Comparison of ENCODE assay signal across 17 cellular contexts in genomic region chr10:52923520-52923919, GRCh38.
DNase-seq lines count a peak whose midpoint lies in the region; ATAC-seq, FAIRE-seq and TF ChIP-seq lines count a peak whose summit lies in the region.
"Had no signal": no experiment of that assay in that cellular context is flagged by ENCODE, and none has a peak within 500 bp of the region (broad histone marks: within the 10 kb centered on the region; RNA-seq: fewer than 3 reads in every experiment).

No MANE protein-coding gene starts in this region.

- intact Hi-C loops in PC-3 (cut with micrococcal nuclease): no loop called here

- H3K4me1 Mint-ChIP-seq in H9: peaks cover 40 to 48% of the 10 kb centered on the region in 2 experiments
- H3K4me1 Mint-ChIP-seq: B cell, CD14-positive monocyte, IgD-negative memory B cell had no signal

- H3K23ac ChIP-seq in H9 (ENCODE audit: insufficient read length, low read depth, low read length): no peak overlapping the region

- H3K27ac ChIP-seq in H9 (ENCODE audit: insufficient read length, low read depth, low read length) (no peak overlapping the region), PC-3 (ENCODE audit: low read length) (no peak overlapping the region), iPS-20b (ENCODE audit: low read length) (no peak overlapping the region)
- H3K27ac ChIP-seq: A549, Peyer's patch had no signal

- peak overlapping the region; percentile 8 for H3K4me2 ChIP-seq in H9 (ENCODE audit: insufficient read depth, insufficient read length, low read length)
- no peak overlapping the region for H3K4me2 ChIP-seq in PC-3 (ENCODE audit: low read length)
- H3K4me2 ChIP-seq: A549 had no signal

- no peaks in the 10 kb centered on the region for H3F3A ChIP-seq in PC-3 (ENCODE audit: low read length, unreplicated experiment)

- H3K9me3 ChIP-seq in H9 (ENCODE audit: control insufficient read depth, low read depth, low read length): no peaks in the 10 kb centered on the region
- no peaks in the 10 kb centered on the region for H3K9me3 ChIP-seq in PC-3 (ENCODE audit: low read length)
- H3K9me3 ChIP-seq in iPS-20b (ENCODE audit: insufficient read depth, low read depth, low read length): no peaks in the 10 kb centered on the region
- H3K9me3 ChIP-seq: A549, Peyer's patch had no signal

- no peaks in the 10 kb centered on the region for H4K20me1 ChIP-seq in H9 (ENCODE audit: control insufficient read depth, insufficient read depth, insufficient read length)
- H4K20me1 ChIP-seq in PC-3 (ENCODE audit: low read length): no peaks in the 10 kb centered on the region

- H3K79me2 ChIP-seq in H9 (ENCODE audit: insufficient read depth, low read length): no peaks in the 10 kb centered on the region
- H3K79me2 ChIP-seq in PC-3 (ENCODE audit: low read length): no peaks in the 10 kb centered on the region

- H3K23me2 ChIP-seq in H9 (ENCODE audit: insufficient read length, low read depth, low read length, poor library complexity, severe bottlenecking): no peaks in the 10 kb centered on the region

- H2BK12ac ChIP-seq in H9 (ENCODE audit: insufficient read length, low read depth, low read length): no peak overlapping the region

- H4K8ac ChIP-seq in H9 (replicated peaks; ENCODE audit: insufficient read length, low read depth, low read length): no peak overlapping the region

- H3K36me3 ChIP-seq in PC-3 (ENCODE audit: low read depth, low read length) (no peaks in the 10 kb centered on the region), iPS-20b (ENCODE audit: insufficient read depth, low read depth, low read length) (no peaks in the 10 kb centered on the region)
- H3K36me3 ChIP-seq: Peyer's patch had no signal

- H2BK20ac ChIP-seq in H9 (ENCODE audit: low read depth, low read length, poor library complexity, severe bottlenecking): peak overlapping the region; percentile 84

- no peak overlapping the region for H3K4me3 ChIP-seq in PC-3 (ENCODE audit: low read length)
- H3K4me3 ChIP-seq in iPS-20b (ENCODE audit: low read length): peak overlapping the region; percentile 44; the same call in 1 of the 2 replicates
- H3K4me3 ChIP-seq: A549, Peyer's patch had no signal

- WGBS in H9 (ENCODE audit: extremely low coverage, insufficient read length, low lambda C conversion rate): no CpG with 5 or more reads among the region's 5 CpGs

- H3K27ac Mint-ChIP-seq in H9: peak overlapping the region; percentile 50 to 95 (median 87); a peak in 6 of 7 replicates
- H3K27ac Mint-ChIP-seq: B cell, CD14-positive monocyte, IgD-negative memory B cell had no signal

- no peak overlapping the region for H2BK5ac ChIP-seq in H9 (ENCODE audit: insufficient read length, low read length)

- peaks cover 0 to 9% (median 5%) of the 10 kb centered on the region in 3 experiments; a peak in 3 of 7 replicates for H3K36me3 Mint-ChIP-seq in H9 (ENCODE audit: insufficient read depth in 1 of 3, low read depth in 3 of 3)
- H3K36me3 Mint-ChIP-seq: CD14-positive monocyte, IgD-negative memory B cell had no signal

- H3K14ac ChIP-seq in H9 (ENCODE audit: insufficient read depth, low read length): no peak overlapping the region

- H2AK5ac ChIP-seq in H9 (ENCODE audit: insufficient read length, low read length): no peak overlapping the region

- H3K27me3 Mint-ChIP-seq in H9 (ENCODE audit: low read depth): no peaks in the 10 kb centered on the region; the same call in 1 of the 2 replicates
- H3K27me3 Mint-ChIP-seq: B cell had no signal

- no peaks in the 10 kb centered on the region for H3K9me2 ChIP-seq in PC-3 (replicated peaks; ENCODE audit: low read length)

- H3K9me3 Mint-ChIP-seq in H9: peaks cover 3 to 5% of the 10 kb centered on the region in 2 experiments; a peak in 2 of 5 replicates

- H2BK15ac ChIP-seq in H9 (ENCODE audit: low read depth, low read length): no peak overlapping the region

- no peak overlapping the region for H2BK120ac ChIP-seq in H9 (ENCODE audit: low read depth, low read length, poor library complexity, severe bottlenecking)

- no peak overlapping the region for H3K4ac ChIP-seq in H9 (ENCODE audit: low read depth, low read length)

- no peak overlapping the region for H4K5ac ChIP-seq in H9 (ENCODE audit: insufficient read length, low read depth, low read length)

- CTCF ChIA-PET in PC-3 (lab: Charles Lee): no interaction called here

- FAIRE-seq in urothelium cell line (lab: Jason Lieb, UNC): peak; percentile 9
- FAIRE-seq: A549 had no signal

- TF ChIP-seq CTCF in H9 (conservative IDR thresholded peaks at IDR 0.05) (no peak), PC-3 (conservative IDR thresholded peaks at IDR 0.05; ENCODE audit: low read depth, low read length) (no peak)

- H2AFZ ChIP-seq in H9 (ENCODE audit: low read length) (no peak overlapping the region), PC-3 (ENCODE audit: low read length) (no peak overlapping the region)

- no peak overlapping the region for H3K9ac ChIP-seq in H9 (ENCODE audit: extremely low read depth, insufficient read length, low read length)
- H3K9ac ChIP-seq in PC-3 (ENCODE audit: low read length): no peak overlapping the region
- H3K9ac ChIP-seq in iPS-20b (ENCODE audit: low read depth, low read length): no peak overlapping the region; the same call in 1 of the 2 replicates

- no peak overlapping the region for H3K56ac ChIP-seq in H9 (ENCODE audit: insufficient read length, low read depth, low read length)

- 0 out of 2 replicates have a peak, but pooled peaks have one; percentile 23 for ATAC-seq in PC-3
- ATAC-seq: A549, SK-N-SH treated with all-trans-retinoic acid at 6 μM for 48 hours had no signal

- no peaks in the 10 kb centered on the region for H3K79me1 ChIP-seq in H9 (ENCODE audit: insufficient read depth, low read depth, low read length, poor library complexity, severe bottlenecking)

- POLR2A ChIA-PET in PC-3 (lab: Charles Lee; ENCODE audit: unreplicated experiment): no interaction called here

- no peak overlapping the region for H3K18ac ChIP-seq in H9 (ENCODE audit: insufficient read length, low read depth, low read length)

- H3K27me3 ChIP-seq in H9 (ENCODE audit: insufficient read depth, low read length) (no peaks in the 10 kb centered on the region), PC-3 (ENCODE audit: low read length) (no peaks in the 10 kb centered on the region), iPS-20b (ENCODE audit: insufficient read depth, low read length) (no peaks in the 10 kb centered on the region)
- H3K27me3 ChIP-seq: Peyer's patch had no signal

- no peak overlapping the region for H3K4me3 Mint-ChIP-seq in H9
- H3K4me3 Mint-ChIP-seq: B cell, CD14-positive monocyte, IgD-negative memory B cell had no signal

- DNase-seq in H9 (peak; percentile 37), PC-3 (no peak), urothelium cell line (ENCODE audit: low spot score) (no peak), NAMALWA (ENCODE audit: low spot score) (no peak)
- DNase-seq in activated CD4-positive, alpha-beta T cell treated with anti-CD3 and anti-CD28 coated beads for 1 hour: no peak
- no peak for DNase-seq in activated CD8-positive, alpha-beta memory T cell treated with anti-CD3 and anti-CD28 coated beads, Interleukin-2, amount 50 U/mL, for 48 hours
- DNase-seq: EL, HCEC 1CT, NCI-H1105 treated with DMSO at 0.1 percent for 48 hours, NCI-H187, Peyer's patch had no signal

- H3K4me1 ChIP-seq in H9 (ENCODE audit: insufficient read depth, low read length) (no peaks in the 10 kb centered on the region), PC-3 (ENCODE audit: insufficient read depth, low read length) (no peaks in the 10 kb centered on the region), iPS-20b (ENCODE audit: insufficient read depth, low read length) (peaks cover 37% of the 10 kb centered on the region)
- H3K4me1 ChIP-seq: A549, Peyer's patch had no signal

- H3T11ph ChIP-seq in H9 (ENCODE audit: low read length): no peak overlapping the region

- no peak overlapping the region for H4K91ac ChIP-seq in H9 (ENCODE audit: insufficient read length, low read depth, low read length)

- BruUV-seq in PC-3 (replicated peaks; lab: Mats Ljungman, UMichigan): no TSS peak
